14 cellular contexts compared by ENCODE assay signal in genomic region chr2:173488861-173489260, GRCh38.
DNase-seq lines count a peak whose midpoint lies in the region; ATAC-seq and TF ChIP-seq lines count a peak whose summit lies in the region.
"Had no signal": no experiment of that assay in that cellular context is flagged by ENCODE, and none has a peak within 500 bp of the region (broad histone marks: within the 10 kb centered on the region; RNA-seq: fewer than 3 reads in every experiment).

No MANE protein-coding gene starts in this region.

- TF ChIP-seq POLR2A in lower leg skin (IDR thresholded peaks at IDR 0.05) = no peak

- BruUV-seq in PC-3 (replicated peaks; lab: Mats Ljungman, UMichigan) = no TSS peak

- H3K4me1 ChIP-seq in PC-3 (ENCODE audit: insufficient read depth, low read length) = no peaks in the 10 kb centered on the region
- H3K4me1 ChIP-seq: BLaER1 treated with 17β-estradiol and CSF1 and Interleukin-3, amounts not matched to agents 10 nM and 100 nM had no signal

- no peaks in the 10 kb centered on the region for H3K36me3 ChIP-seq in PC-3 (ENCODE audit: low read depth, low read length)
- H3K36me3 ChIP-seq: BLaER1 treated with 17β-estradiol and CSF1 and Interleukin-3, amounts not matched to agents 10 nM and 100 nM had no signal

- no peaks in the 10 kb centered on the region for H3K9me3 ChIP-seq in PC-3 (ENCODE audit: low read length)
- H3K9me3 ChIP-seq: BLaER1 treated with 17β-estradiol and CSF1 and Interleukin-3, amounts not matched to agents 10 nM and 100 nM had no signal

- no peak overlapping the region for H3K4me2 ChIP-seq in PC-3 (ENCODE audit: low read length)
- H3K4me2 ChIP-seq: BLaER1 treated with 17β-estradiol and CSF1 and Interleukin-3, amounts not matched to agents 10 nM and 100 nM; GM23338 had no signal

- DNase-seq in PC-3 = peak; percentile 3
- DNase-seq in dermis microvascular lymphatic vessel endothelial cell (ENCODE audit: low read depth in 2 of 2) = peak; percentile 32 to 60
- DNase-seq in lung microvascular endothelial cell (ENCODE audit: low read depth in 2 of 2) = peak; percentile 3 to 53
- no peak for DNase-seq in NCI-H2171 treated with DMSO at 0.1 percent for 48 hours (lab: John Stamatoyannopoulos, UW)
- DNase-seq in lower leg skin (ENCODE audit: low spot score in 2 of 2) = no peak
- no peak for DNase-seq in iPS-NIHi7 (ENCODE audit: extremely low spot score)
- DNase-seq: Calu3; CD8-positive, alpha-beta T cell; DMS79 treated with DMSO at 0.1 percent for 48 hours; GF-D8; HCEC 1CT had no signal

- no peaks in the 10 kb centered on the region for H4K20me1 ChIP-seq in PC-3 (ENCODE audit: low read length)
- H4K20me1 ChIP-seq: BLaER1 treated with 17β-estradiol and CSF1 and Interleukin-3, amounts not matched to agents 10 nM and 100 nM had no signal

- intact Hi-C loops in PC-3 (cut with micrococcal nuclease) = no loop called here
- intact Hi-C loops in lower leg skin (cut with DNase I; ENCODE audit: low total_unique reads) = no loop called here

- H3K27me3 ChIP-seq in PC-3 (ENCODE audit: low read length) = no peaks in the 10 kb centered on the region
- H3K27me3 ChIP-seq: BLaER1 treated with 17β-estradiol and CSF1 and Interleukin-3, amounts not matched to agents 10 nM and 100 nM had no signal

- ATAC-seq in PC-3 = no peak
- ATAC-seq: CD8-positive, alpha-beta T cell; GM23338 had no signal

- no peak overlapping the region for H2AFZ ChIP-seq in PC-3 (ENCODE audit: low read length)
- H2AFZ ChIP-seq: GM23338 had no signal

- H3K27ac ChIP-seq in PC-3 (ENCODE audit: low read length) = no peak overlapping the region
- H3K27ac ChIP-seq: BLaER1 treated with 17β-estradiol and CSF1 and Interleukin-3, amounts not matched to agents 10 nM and 100 nM; HL-60 had no signal

- no peaks in the 10 kb centered on the region for H3F3A ChIP-seq in PC-3 (ENCODE audit: low read length, unreplicated experiment)

- H3K4me3 ChIP-seq in PC-3 (ENCODE audit: low read length) (no peak overlapping the region), lower leg skin (ENCODE audit: low read depth, poor library complexity, severe bottlenecking) (no peak overlapping the region)
- H3K4me3 ChIP-seq: BLaER1 treated with 17β-estradiol and CSF1 and Interleukin-3, amounts not matched to agents 10 nM and 100 nM; GM23338 had no signal

- CTCF ChIA-PET in PC-3 (lab: Charles Lee) = interaction anchor here (0.6 kb wide), 1 partner anchor 40 kb away, joined by 3 read pairs; no protein-coding TSS in a partner anchor

- 63 to 65% methylated on average over 1 of the region's 1 CpG for WGBS in lower leg skin, 2 donors

- TF ChIP-seq CTCF in PC-3 (conservative IDR thresholded peaks at IDR 0.05; ENCODE audit: low read depth, low read length) = no peak
- TF ChIP-seq CTCF in lower leg skin (IDR thresholded peaks at IDR 0.05) = no peak

- H3K9me2 ChIP-seq in PC-3 (replicated peaks; ENCODE audit: low read length) = no peaks in the 10 kb centered on the region

- H3K79me2 ChIP-seq in PC-3 (ENCODE audit: low read length) = no peaks in the 10 kb centered on the region

- POLR2A ChIA-PET in PC-3 (lab: Charles Lee; ENCODE audit: unreplicated experiment) = no interaction called here

- no peak overlapping the region for H3K9ac ChIP-seq in PC-3 (ENCODE audit: low read length)
- H3K9ac ChIP-seq: BLaER1 treated with 17β-estradiol and CSF1 and Interleukin-3, amounts not matched to agents 10 nM and 100 nM had no signal

Comparison
In these comparisons a context has a peak if more than half of its experiments do, and no peak if none do; other contexts are left out.
1. DNase-seq: peak in PC-3 (single experiment), dermis microvascular lymphatic vessel endothelial cell (2 of 2) and lung microvascular endothelial cell (2 of 2); none in NCI-H2171 treated with DMSO at 0.1 percent for 48 hours (single experiment), lower leg skin (0 of 2) and iPS-NIHi7 (single experiment).